ENCODE assay signal across 18 cellular contexts in genomic region chr11:101759771-101760450, GRCh38.
DNase-seq lines count a peak whose midpoint lies in the region; ATAC-seq and TF ChIP-seq lines count a peak whose summit lies in the region.
"Had no signal": no experiment of that assay in that cellular context is flagged by ENCODE, and none has a peak within 500 bp of the region (broad histone marks: within the 10 kb centered on the region; RNA-seq: fewer than 3 reads in every experiment).

No MANE protein-coding gene starts in this region.

- intact Hi-C loops in mammary epithelial cell (cut with micrococcal nuclease): loop anchor here (5.0 kb wide), 1 partner anchor 87 kb away; no protein-coding TSS in a partner anchor
- intact Hi-C loops in left lung (cut with DNase I): no loop called here

- H3K36me3 Mint-ChIP-seq in osteocyte (ENCODE audit: unreplicated experiment): no peaks in the 10 kb centered on the region
- H3K36me3 Mint-ChIP-seq: brain had no signal

- no peaks in the 10 kb centered on the region for H3K9me2 ChIP-seq in Loucy (replicated peaks; ENCODE audit: low read depth, low read length)

- no peaks in the 10 kb centered on the region for H4K20me1 ChIP-seq in Loucy (ENCODE audit: insufficient read depth, low read length, poor library complexity, severe bottlenecking)
- no peaks in the 10 kb centered on the region for H4K20me1 ChIP-seq in mammary epithelial cell (ENCODE audit: insufficient read depth, low read length)

- dilution Hi-C loops in mammary epithelial cell (cut with HindIII; ENCODE audit: low sequenced_read_pairs): no loop called here

- H3K27ac Mint-ChIP-seq in osteocyte (ENCODE audit: unreplicated experiment): no peak overlapping the region
- H3K27ac Mint-ChIP-seq: brain had no signal

- ATAC-seq in left lung: no peak
- no peak for ATAC-seq in HG02885 (IDR thresholded peaks at IDR 0.05; ENCODE audit: poor library complexity, unreplicated experiment)

- H3K27me3 Mint-ChIP-seq in osteocyte (ENCODE audit: unreplicated experiment): peaks cover 11% of the 10 kb centered on the region

- H3K27me3 ChIP-seq in Loucy (ENCODE audit: insufficient read depth, low read length, poor library complexity, severe bottlenecking) (no peaks in the 10 kb centered on the region), mammary epithelial cell (ENCODE audit: insufficient read depth, low read length) (no peaks in the 10 kb centered on the region), left lung (no peaks in the 10 kb centered on the region)
- H3K27me3 ChIP-seq: vagina had no signal

- 52% methylated on average over 3 of the region's 3 CpGs for WGBS in mammary epithelial cell (ENCODE audit: low coverage, missing lambda C conversion rate)

- H3K4me1 ChIP-seq in Loucy (ENCODE audit: insufficient read depth, low read length, poor library complexity, severe bottlenecking) (no peaks in the 10 kb centered on the region), mammary epithelial cell (ENCODE audit: insufficient read depth, low read length) (no peaks in the 10 kb centered on the region), left lung (no peaks in the 10 kb centered on the region)
- H3K4me1 ChIP-seq: prostate gland, vagina had no signal

- H3K4me2 ChIP-seq in Loucy (ENCODE audit: low read depth, low read length, poor library complexity, severe bottlenecking) (no peak overlapping the region), mammary epithelial cell (ENCODE audit: insufficient read depth, low read depth, low read length) (no peak overlapping the region)

- H3K9ac ChIP-seq in Loucy (ENCODE audit: low read depth, low read length, poor library complexity, severe bottlenecking) (no peak overlapping the region), mammary epithelial cell (ENCODE audit: insufficient read depth, low read length) (no peak overlapping the region)

- H3K9me3 ChIP-seq in Loucy (ENCODE audit: insufficient read depth, low read depth, low read length) (no peaks in the 10 kb centered on the region), mammary epithelial cell (replicated peaks; ENCODE audit: insufficient read depth, low read length) (no peaks in the 10 kb centered on the region), left lung (no peaks in the 10 kb centered on the region)
- H3K9me3 ChIP-seq: prostate gland, vagina had no signal

- H3K27ac ChIP-seq in mammary epithelial cell (ENCODE audit: insufficient read depth, low read depth, low read length) (no peak overlapping the region), left lung (no peak overlapping the region)
- H3K27ac ChIP-seq: epithelial cell of prostate, prostate gland, SK-N-MC, vagina had no signal

- H3K9me3 Mint-ChIP-seq in osteocyte (ENCODE audit: unreplicated experiment): no peaks in the 10 kb centered on the region

- no peaks in the 10 kb centered on the region for H3F3A ChIP-seq in Loucy (ENCODE audit: low read depth)

- CTCF ChIA-PET in mammary epithelial cell (lab: Charles Lee; ENCODE audit: low non-redundant PET): interaction anchor here (0.5 to 0.8 kb wide), 5 partner anchors 11 to 804 kb away, joined by 3 to 7 read pairs (median 4); no protein-coding TSS in a partner anchor

- DNase-seq in NCI-H82 (lab: John Stamatoyannopoulos, UW) (peak; percentile 2), NCI-H82 treated with DMSO at 0.1 percent for 48 hours (lab: John Stamatoyannopoulos, UW; ENCODE audit: unreplicated experiment) (no peak), mammary epithelial cell (no peak), osteocyte (ENCODE audit: extremely low spot score, unreplicated experiment) (no peak), pons (ENCODE audit: low spot score) (no peak), left lung (no peak)
- DNase-seq: activated CD4-positive, alpha-beta T cell treated with anti-CD3 and anti-CD28 coated beads for 1 hour; GDM1; MM.1S; NCI-H226; stimulated activated CD4-positive, alpha-beta T cell treated with anti-CD3 and anti-CD28 coated beads, Interleukin-1b, Interleukin-23, amount 100 ng/mL, for 48 hours had no signal

- H3K4me3 ChIP-seq in Loucy (ENCODE audit: low read length, poor library complexity, severe bottlenecking): no peak overlapping the region
- no peak overlapping the region for H3K4me3 ChIP-seq in mammary epithelial cell (replicated peaks in 1 of 3; ENCODE audit: insufficient read depth in 1 of 3, low read depth in 2 of 3, low read length in 3 of 3)
- no peak overlapping the region for H3K4me3 ChIP-seq in left lung
- H3K4me3 ChIP-seq: prostate gland, SK-N-MC, vagina had no signal

- H3K4me3 Mint-ChIP-seq in osteocyte (ENCODE audit: unreplicated experiment): no peak overlapping the region
- H3K4me3 Mint-ChIP-seq: brain had no signal

- H2AFZ ChIP-seq in Loucy (ENCODE audit: low read length) (no peak overlapping the region), mammary epithelial cell (ENCODE audit: low read depth, low read length) (no peak overlapping the region)

- no peaks in the 10 kb centered on the region for H3K4me1 Mint-ChIP-seq in osteocyte (ENCODE audit: unreplicated experiment)
- H3K4me1 Mint-ChIP-seq: brain had no signal

- H3K79me2 ChIP-seq in Loucy (ENCODE audit: insufficient read depth, low read length) (no peaks in the 10 kb centered on the region), mammary epithelial cell (ENCODE audit: insufficient read depth, low read length) (no peaks in the 10 kb centered on the region)

- in situ Hi-C loops in mammary epithelial cell (cut with MboI; ENCODE audit: low sequenced_read_pairs in 2 of 2): no loop called here

- H3K36me3 ChIP-seq in Loucy (ENCODE audit: insufficient read depth, low read length) (no peaks in the 10 kb centered on the region), mammary epithelial cell (ENCODE audit: insufficient read depth, low read length) (no peaks in the 10 kb centered on the region), left lung (no peaks in the 10 kb centered on the region)
- H3K36me3 ChIP-seq: prostate gland, vagina had no signal

- BruUV-seq in mammary epithelial cell (replicated peaks; lab: Mats Ljungman, UMichigan): no TSS peak

- 0 out of 2 replicates have a peak, but pooled peaks have one; percentile 5 for TF ChIP-seq CTCF in Loucy (conservative IDR thresholded peaks at IDR 0.05; ENCODE audit: low read length)
- peak; percentile 21 to 45 for TF ChIP-seq CTCF in mammary epithelial cell (conservative IDR thresholded peaks at IDR 0.05 in 1 of 2, IDR thresholded peaks at IDR 0.05 in 1 of 2; ENCODE audit: extremely low read depth in 1 of 2, insufficient read depth in 1 of 2, low read depth in 1 of 2, low read length in 2 of 2)
- peak; percentile 49 for TF ChIP-seq CTCF in osteocyte (IDR thresholded peaks at IDR 0.05)
- no peak for TF ChIP-seq CTCF in left lung (IDR thresholded peaks at IDR 0.05)

Comparison
In these comparisons a context has a peak if more than half of its experiments do, and no peak if none do; other contexts are left out.
1. CTCF ChIP-seq: peak in Loucy (single experiment), mammary epithelial cell (2 of 2) and osteocyte (single experiment); none in left lung (0 of 2).